In the genomic region with DNA sequence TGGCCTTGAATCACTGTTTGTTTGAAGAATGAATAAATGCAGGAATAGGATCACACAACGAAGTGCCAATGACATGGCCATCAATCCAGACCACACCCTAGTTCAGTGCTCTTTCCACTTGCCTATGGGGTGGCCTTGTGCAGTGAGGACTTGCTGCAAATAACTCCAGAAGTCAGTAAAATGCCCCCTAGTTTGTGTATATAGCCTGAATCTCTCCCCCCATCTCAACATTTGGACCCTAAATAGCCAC, we compare ENCODE assay signal across 1 cellular context.
A peak's percentile ranks its signal among the peaks of the same experiment; 100 is the strongest.
TF ChIP-seq lines count a peak whose summit lies in the region.

No MANE protein-coding gene starts in this region.

TF ChIP-seq in HepG2, 621 proteins besides CTCF, POLR2A, EP300 and RAD21 (continued from another document and continues in another):
- TF ChIP-seq, protein P1, sequence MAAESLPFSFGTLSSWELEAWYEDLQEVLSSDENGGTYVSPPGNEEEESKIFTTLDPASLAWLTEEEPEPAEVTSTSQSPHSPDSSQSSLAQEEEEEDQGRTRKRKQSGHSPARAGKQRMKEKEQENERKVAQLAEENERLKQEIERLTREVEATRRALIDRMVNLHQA (CRISPR knock-in tag; IDR thresholded peaks at IDR 0.05), result no peak
- TF ChIP-seq ZMAT3 (CRISPR knock-in tag; conservative IDR thresholded peaks at IDR 0.05), result no peak; the same call in 1 of the 2 replicates
- no peak for TF ChIP-seq PPARG (CRISPR knock-in tag; conservative IDR thresholded peaks at IDR 0.05)
- peak; percentile 91; the same call in 1 of the 2 replicates for TF ChIP-seq ETS1 (CRISPR knock-in tag; IDR thresholded peaks at IDR 0.05)
- TF ChIP-seq REL (CRISPR knock-in tag; conservative IDR thresholded peaks at IDR 0.05), result no peak
- peak; percentile 17; the same call in 1 of the 2 replicates for TF ChIP-seq ZC3H4 (CRISPR knock-in tag; IDR thresholded peaks at IDR 0.05; ENCODE audit: borderline replicate concordance)
- no peak for TF ChIP-seq YY1 (IDR thresholded peaks at IDR 0.05; ENCODE audit: insufficient read depth, insufficient replicate concordance, low read depth, low read length)
- TF ChIP-seq, protein P2, sequence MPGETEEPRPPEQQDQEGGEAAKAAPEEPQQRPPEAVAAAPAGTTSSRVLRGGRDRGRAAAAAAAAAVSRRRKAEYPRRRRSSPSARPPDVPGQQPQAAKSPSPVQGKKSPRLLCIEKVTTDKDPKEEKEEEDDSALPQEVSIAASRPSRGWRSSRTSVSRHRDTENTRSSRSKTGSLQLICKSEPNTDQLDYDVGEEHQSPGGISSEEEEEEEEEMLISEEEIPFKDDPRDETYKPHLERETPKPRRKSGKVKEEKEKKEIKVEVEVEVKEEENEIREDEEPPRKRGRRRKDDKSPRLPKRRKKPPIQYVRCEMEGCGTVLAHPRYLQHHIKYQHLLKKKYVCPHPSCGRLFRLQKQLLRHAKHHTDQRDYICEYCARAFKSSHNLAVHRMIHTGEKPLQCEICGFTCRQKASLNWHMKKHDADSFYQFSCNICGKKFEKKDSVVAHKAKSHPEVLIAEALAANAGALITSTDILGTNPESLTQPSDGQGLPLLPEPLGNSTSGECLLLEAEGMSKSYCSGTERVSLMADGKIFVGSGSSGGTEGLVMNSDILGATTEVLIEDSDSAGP (CRISPR knock-in tag; IDR thresholded peaks at IDR 0.05; ENCODE audit: borderline replicate concordance), result no peak; the same call in 1 of the 2 replicates
- no peak for TF ChIP-seq TP53 (CRISPR knock-in tag; conservative IDR thresholded peaks at IDR 0.05)
- TF ChIP-seq CREBL2 (CRISPR knock-in tag; IDR thresholded peaks at IDR 0.05; ENCODE audit: borderline replicate concordance), result no peak
- no peak for TF ChIP-seq ZNF547 (CRISPR knock-in tag; IDR thresholded peaks at IDR 0.05)
- no peak for TF ChIP-seq AHDC1 (CRISPR knock-in tag; IDR thresholded peaks at IDR 0.05; ENCODE audit: borderline replicate concordance)
- no peak for TF ChIP-seq ZNF609 (CRISPR knock-in tag; IDR thresholded peaks at IDR 0.05; ENCODE audit: borderline replicate concordance)
- TF ChIP-seq CAMTA2 (CRISPR knock-in tag; IDR thresholded peaks at IDR 0.05; ENCODE audit: borderline replicate concordance), result peak; percentile 68; the same call in 1 of the 2 replicates
- TF ChIP-seq NFE2L2 (IDR thresholded peaks at IDR 0.05; ENCODE audit: low read length), result no peak
- TF ChIP-seq ZNF780A (CRISPR knock-in tag; IDR thresholded peaks at IDR 0.05), result no peak; the same call in 1 of the 2 replicates
- no peak for TF ChIP-seq ARNTL (CRISPR knock-in tag; IDR thresholded peaks at IDR 0.05)
- no peak for TF ChIP-seq ZBTB20 (CRISPR knock-in tag; IDR thresholded peaks at IDR 0.05; ENCODE audit: borderline replicate concordance, low read depth)
- no peak for TF ChIP-seq NR1H2 (CRISPR knock-in tag; IDR thresholded peaks at IDR 0.05; ENCODE audit: borderline replicate concordance, low read depth)
- no peak for TF ChIP-seq SAP130 (CRISPR knock-in tag; IDR thresholded peaks at IDR 0.05; ENCODE audit: low read depth)
- TF ChIP-seq CEBPB (IDR thresholded peaks at IDR 0.05; ENCODE audit: borderline replicate concordance, low read depth, low read length), result no peak
- TF ChIP-seq ATF7-NPFF (CRISPR knock-in tag; IDR thresholded peaks at IDR 0.05; ENCODE audit: low read depth), result no peak
- no peak for TF ChIP-seq POLR2AphosphoS2 (IDR thresholded peaks at IDR 0.05; ENCODE audit: low read depth, low read length)
- no peak for TF ChIP-seq SSRP1 (CRISPR knock-in tag; IDR thresholded peaks at IDR 0.05)
- TF ChIP-seq ZBTB14 (CRISPR knock-in tag; IDR thresholded peaks at IDR 0.05), result no peak
- TF ChIP-seq RFX5 (IDR thresholded peaks at IDR 0.05; ENCODE audit: low read depth, low read length), result no peak
- no peak for TF ChIP-seq ZSCAN25 (CRISPR knock-in tag; IDR thresholded peaks at IDR 0.05)
- no peak for TF ChIP-seq ZNF124 (CRISPR knock-in tag; IDR thresholded peaks at IDR 0.05)
- no peak for TF ChIP-seq PBX2 (CRISPR knock-in tag; IDR thresholded peaks at IDR 0.05)
- TF ChIP-seq, protein P3, sequence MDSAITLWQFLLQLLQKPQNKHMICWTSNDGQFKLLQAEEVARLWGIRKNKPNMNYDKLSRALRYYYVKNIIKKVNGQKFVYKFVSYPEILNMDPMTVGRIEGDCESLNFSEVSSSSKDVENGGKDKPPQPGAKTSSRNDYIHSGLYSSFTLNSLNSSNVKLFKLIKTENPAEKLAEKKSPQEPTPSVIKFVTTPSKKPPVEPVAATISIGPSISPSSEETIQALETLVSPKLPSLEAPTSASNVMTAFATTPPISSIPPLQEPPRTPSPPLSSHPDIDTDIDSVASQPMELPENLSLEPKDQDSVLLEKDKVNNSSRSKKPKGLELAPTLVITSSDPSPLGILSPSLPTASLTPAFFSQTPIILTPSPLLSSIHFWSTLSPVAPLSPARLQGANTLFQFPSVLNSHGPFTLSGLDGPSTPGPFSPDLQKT (CRISPR knock-in tag; IDR thresholded peaks at IDR 0.05; ENCODE audit: borderline replicate concordance), result no peak
- TF ChIP-seq, protein P4, sequence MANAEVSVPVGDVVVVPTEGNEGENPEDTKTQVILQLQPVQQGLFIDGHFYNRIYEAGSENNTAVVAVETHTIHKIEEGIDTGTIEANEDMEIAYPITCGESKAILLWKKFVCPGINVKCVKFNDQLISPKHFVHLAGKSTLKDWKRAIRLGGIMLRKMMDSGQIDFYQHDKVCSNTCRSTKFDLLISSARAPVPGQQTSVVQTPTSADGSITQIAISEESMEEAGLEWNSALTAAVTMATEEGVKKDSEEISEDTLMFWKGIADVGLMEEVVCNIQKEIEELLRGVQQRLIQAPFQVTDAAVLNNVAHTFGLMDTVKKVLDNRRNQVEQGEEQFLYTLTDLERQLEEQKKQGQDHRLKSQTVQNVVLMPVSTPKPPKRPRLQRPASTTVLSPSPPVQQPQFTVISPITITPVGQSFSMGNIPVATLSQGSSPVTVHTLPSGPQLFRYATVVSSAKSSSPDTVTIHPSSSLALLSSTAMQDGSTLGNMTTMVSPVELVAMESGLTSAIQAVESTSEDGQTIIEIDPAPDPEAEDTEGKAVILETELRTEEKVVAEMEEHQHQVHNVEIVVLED (CRISPR knock-in tag; IDR thresholded peaks at IDR 0.05; ENCODE audit: borderline replicate concordance), result no peak
- no peak for TF ChIP-seq RBM22 (optimal IDR thresholded peaks at IDR 0.05; ENCODE audit: low read length)
- no peak for TF ChIP-seq TCF12 (IDR thresholded peaks at IDR 0.05)
- no peak for TF ChIP-seq TCF12 (CRISPR knock-in tag; IDR thresholded peaks at IDR 0.05)
- TF ChIP-seq TBX2 (CRISPR knock-in tag; IDR thresholded peaks at IDR 0.05; ENCODE audit: borderline replicate concordance), result no peak
